In genomic region chr20:56991516-56991915, GRCh38 we compare ENCODE assay signal across 25 cellular contexts.
"Had no signal": no experiment of that assay in that cellular context is flagged by ENCODE, and none has a peak within 500 bp of the region (broad histone marks: within the 10 kb centered on the region; RNA-seq: fewer than 3 reads in every experiment).

No MANE protein-coding gene starts in this region.

- H3K4me2 ChIP-seq: hepatocyte had no signal

- H3K79me2 ChIP-seq: hepatocyte had no signal

- H3K4me1 ChIP-seq: colonic mucosa, gastrocnemius medialis, heart left ventricle, left lung, lower lobe of right lung had no signal

- DNase-seq: colonic mucosa; cortex of kidney; effector CD8-positive, alpha-beta T cell; effector memory CD8-positive, alpha-beta T cell; endodermal cell; erythroblast; esophagus squamous epithelium; foreskin fibroblast; foreskin melanocyte; gastrocnemius medialis; heart left ventricle; hypothalamus; immature natural killer cell; islet precursor cell; kidney; kidney glomerular epithelial cell; left colon; left lung; left ventricle myocardium superior; lower lobe of right lung; mesendoderm; midbrain; naive thymus-derived CD4-positive, alpha-beta T cell had no signal

- H3K9me3 ChIP-seq: colonic mucosa, lower lobe of right lung had no signal

- H3K27me3 ChIP-seq: colonic mucosa, gastrocnemius medialis, hepatocyte had no signal

- H3K27ac ChIP-seq: colonic mucosa, epithelial cell of prostate, esophagus squamous epithelium, gastrocnemius medialis, heart left ventricle, hepatocyte, left lung, lower lobe of right lung had no signal

- H3K4me3 ChIP-seq: colonic mucosa, esophagus squamous epithelium, gastrocnemius medialis, heart left ventricle, hepatocyte, left lung, lower lobe of right lung had no signal

- H3K36me3 ChIP-seq: colonic mucosa, esophagus squamous epithelium, gastrocnemius medialis, heart left ventricle, left lung, lower lobe of right lung had no signal

- H2AFZ ChIP-seq: hepatocyte had no signal
